In the genomic region with DNA sequence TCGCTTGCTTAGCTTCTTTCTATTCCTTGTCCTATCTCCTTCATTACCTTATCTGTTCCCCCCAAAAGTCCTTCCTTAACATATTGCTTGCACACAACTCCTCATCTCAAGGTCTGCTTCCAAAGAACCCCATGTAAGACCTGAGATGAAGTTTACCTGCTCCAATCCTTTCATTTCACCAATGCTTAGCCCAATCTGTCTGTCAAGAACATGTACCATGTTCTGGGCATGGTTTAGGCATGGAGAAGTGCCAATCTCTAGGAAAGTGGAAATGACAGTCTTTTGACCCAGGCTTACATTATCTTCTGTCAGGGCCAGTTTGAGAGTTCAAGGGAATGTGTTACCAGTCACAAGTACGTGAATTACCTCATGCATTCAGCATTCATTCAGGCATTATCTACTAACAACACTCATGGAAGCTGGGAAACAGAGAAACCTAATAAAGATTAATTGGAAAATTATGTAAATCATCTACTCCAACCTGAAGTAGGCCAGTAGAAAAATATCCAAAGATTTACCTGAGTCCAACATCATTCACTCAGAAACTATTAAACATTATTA, we compare ENCODE assay signal across 2 cellular contexts.
A peak's percentile ranks its signal among the peaks of the same experiment; 100 is the strongest.
TF ChIP-seq lines count a peak whose summit lies in the region.

No MANE protein-coding gene starts in this region.

TF ChIP-seq in HepG2, 621 proteins besides CTCF, POLR2A, EP300 and RAD21:
- TF ChIP-seq ZNF10 (CRISPR knock-in tag; IDR thresholded peaks at IDR 0.05; ENCODE audit: borderline replicate concordance, low read depth) (no peak), ZNF703 (CRISPR knock-in tag; IDR thresholded peaks at IDR 0.05; ENCODE audit: borderline replicate concordance) (no peak), SATB2 (CRISPR knock-in tag; IDR thresholded peaks at IDR 0.05) (no peak)
- TF ChIP-seq, protein P1, sequence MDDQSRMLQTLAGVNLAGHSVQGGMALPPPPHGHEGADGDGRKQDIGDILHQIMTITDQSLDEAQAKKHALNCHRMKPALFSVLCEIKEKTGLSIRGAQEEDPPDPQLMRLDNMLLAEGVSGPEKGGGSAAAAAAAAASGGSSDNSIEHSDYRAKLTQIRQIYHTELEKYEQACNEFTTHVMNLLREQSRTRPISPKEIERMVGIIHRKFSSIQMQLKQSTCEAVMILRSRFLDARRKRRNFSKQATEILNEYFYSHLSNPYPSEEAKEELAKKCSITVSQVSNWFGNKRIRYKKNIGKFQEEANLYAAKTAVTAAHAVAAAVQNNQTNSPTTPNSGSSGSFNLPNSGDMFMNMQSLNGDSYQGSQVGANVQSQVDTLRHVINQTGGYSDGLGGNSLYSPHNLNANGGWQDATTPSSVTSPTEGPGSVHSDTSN (CRISPR knock-in tag; IDR thresholded peaks at IDR 0.05; ENCODE audit: borderline replicate concordance): no peak
- TF ChIP-seq, protein P2, sequence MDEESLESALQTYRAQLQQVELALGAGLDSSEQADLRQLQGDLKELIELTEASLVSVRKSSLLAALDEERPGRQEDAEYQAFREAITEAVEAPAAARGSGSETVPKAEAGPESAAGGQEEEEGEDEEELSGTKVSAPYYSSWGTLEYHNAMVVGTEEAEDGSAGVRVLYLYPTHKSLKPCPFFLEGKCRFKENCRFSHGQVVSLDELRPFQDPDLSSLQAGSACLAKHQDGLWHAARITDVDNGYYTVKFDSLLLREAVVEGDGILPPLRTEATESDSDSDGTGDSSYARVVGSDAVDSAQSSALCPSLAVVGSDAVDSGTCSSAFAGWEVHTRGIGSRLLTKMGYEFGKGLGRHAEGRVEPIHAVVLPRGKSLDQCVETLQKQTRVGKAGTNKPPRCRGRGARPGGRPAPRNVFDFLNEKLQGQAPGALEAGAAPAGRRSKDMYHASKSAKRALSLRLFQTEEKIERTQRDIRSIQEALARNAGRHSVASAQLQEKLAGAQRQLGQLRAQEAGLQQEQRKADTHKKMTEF (CRISPR knock-in tag; IDR thresholded peaks at IDR 0.05): no peak
- TF ChIP-seq, protein P3, sequence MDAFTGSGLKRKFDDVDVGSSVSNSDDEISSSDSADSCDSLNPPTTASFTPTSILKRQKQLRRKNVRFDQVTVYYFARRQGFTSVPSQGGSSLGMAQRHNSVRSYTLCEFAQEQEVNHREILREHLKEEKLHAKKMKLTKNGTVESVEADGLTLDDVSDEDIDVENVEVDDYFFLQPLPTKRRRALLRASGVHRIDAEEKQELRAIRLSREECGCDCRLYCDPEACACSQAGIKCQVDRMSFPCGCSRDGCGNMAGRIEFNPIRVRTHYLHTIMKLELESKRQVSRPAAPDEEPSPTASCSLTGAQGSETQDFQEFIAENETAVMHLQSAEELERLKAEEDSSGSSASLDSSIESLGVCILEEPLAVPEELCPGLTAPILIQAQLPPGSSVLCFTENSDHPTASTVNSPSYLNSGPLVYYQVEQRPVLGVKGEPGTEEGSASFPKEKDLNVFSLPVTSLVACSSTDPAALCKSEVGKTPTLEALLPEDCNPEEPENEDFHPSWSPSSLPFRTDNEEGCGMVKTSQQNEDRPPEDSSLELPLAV (CRISPR knock-in tag; conservative IDR thresholded peaks at IDR 0.05; ENCODE audit: low read depth): no peak

TF ChIP-seq in K562, 482 proteins besides CTCF, POLR2A, EP300 and RAD21 (continues in another document):
- TF ChIP-seq ETS2 (tag; IDR thresholded peaks at IDR 0.05; ENCODE audit: borderline replicate concordance, poor library complexity, severe bottlenecking): no peak
- TF ChIP-seq, protein P4, sequence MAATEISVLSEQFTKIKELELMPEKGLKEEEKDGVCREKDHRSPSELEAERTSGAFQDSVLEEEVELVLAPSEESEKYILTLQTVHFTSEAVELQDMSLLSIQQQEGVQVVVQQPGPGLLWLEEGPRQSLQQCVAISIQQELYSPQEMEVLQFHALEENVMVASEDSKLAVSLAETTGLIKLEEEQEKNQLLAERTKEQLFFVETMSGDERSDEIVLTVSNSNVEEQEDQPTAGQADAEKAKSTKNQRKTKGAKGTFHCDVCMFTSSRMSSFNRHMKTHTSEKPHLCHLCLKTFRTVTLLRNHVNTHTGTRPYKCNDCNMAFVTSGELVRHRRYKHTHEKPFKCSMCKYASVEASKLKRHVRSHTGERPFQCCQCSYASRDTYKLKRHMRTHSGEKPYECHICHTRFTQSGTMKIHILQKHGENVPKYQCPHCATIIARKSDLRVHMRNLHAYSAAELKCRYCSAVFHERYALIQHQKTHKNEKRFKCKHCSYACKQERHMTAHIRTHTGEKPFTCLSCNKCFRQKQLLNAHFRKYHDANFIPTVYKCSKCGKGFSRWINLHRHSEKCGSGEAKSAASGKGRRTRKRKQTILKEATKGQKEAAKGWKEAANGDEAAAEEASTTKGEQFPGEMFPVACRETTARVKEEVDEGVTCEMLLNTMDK (IDR thresholded peaks at IDR 0.05; ENCODE audit: borderline replicate concordance, insufficient read depth, low read depth, low read length, poor library complexity, severe bottlenecking): no peak
- TF ChIP-seq ZNF668 (CRISPR knock-in tag; IDR thresholded peaks at IDR 0.05): no peak
- TF ChIP-seq ZNF165 (CRISPR knock-in tag; IDR thresholded peaks at IDR 0.05; ENCODE audit: borderline replicate concordance): no peak
- TF ChIP-seq, protein P5, sequence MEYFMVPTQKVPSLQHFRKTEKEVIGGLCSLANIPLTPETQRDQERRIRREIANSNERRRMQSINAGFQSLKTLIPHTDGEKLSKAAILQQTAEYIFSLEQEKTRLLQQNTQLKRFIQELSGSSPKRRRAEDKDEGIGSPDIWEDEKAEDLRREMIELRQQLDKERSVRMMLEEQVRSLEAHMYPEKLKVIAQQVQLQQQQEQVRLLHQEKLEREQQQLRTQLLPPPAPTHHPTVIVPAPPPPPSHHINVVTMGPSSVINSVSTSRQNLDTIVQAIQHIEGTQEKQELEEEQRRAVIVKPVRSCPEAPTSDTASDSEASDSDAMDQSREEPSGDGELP (CRISPR knock-in tag; IDR thresholded peaks at IDR 0.05; ENCODE audit: borderline replicate concordance): no peak
- TF ChIP-seq, protein P6, sequence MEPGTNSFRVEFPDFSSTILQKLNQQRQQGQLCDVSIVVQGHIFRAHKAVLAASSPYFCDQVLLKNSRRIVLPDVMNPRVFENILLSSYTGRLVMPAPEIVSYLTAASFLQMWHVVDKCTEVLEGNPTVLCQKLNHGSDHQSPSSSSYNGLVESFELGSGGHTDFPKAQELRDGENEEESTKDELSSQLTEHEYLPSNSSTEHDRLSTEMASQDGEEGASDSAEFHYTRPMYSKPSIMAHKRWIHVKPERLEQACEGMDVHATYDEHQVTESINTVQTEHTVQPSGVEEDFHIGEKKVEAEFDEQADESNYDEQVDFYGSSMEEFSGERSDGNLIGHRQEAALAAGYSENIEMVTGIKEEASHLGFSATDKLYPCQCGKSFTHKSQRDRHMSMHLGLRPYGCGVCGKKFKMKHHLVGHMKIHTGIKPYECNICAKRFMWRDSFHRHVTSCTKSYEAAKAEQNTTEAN (CRISPR knock-in tag; IDR thresholded peaks at IDR 0.05): no peak
- TF ChIP-seq POLR2AphosphoS5 (IDR thresholded peaks at IDR 0.05; ENCODE audit: control insufficient read depth, insufficient read depth, low read depth, low read length): no peak
- no peak for TF ChIP-seq GTF2F1 (IDR thresholded peaks at IDR 0.05; ENCODE audit: low read depth, low read length)
- no peak for TF ChIP-seq CEBPG (CRISPR knock-in tag; IDR thresholded peaks at IDR 0.05)
- no peak for TF ChIP-seq CEBPG (tag; conservative IDR thresholded peaks at IDR 0.05 in 1 of 2, IDR thresholded peaks at IDR 0.05 in 1 of 2)
- TF ChIP-seq CAMTA2 (CRISPR knock-in tag; conservative IDR thresholded peaks at IDR 0.05): no peak
- TF ChIP-seq CBFB (CRISPR knock-in tag; IDR thresholded peaks at IDR 0.05): no peak
- peak; percentile 43; the same call in 1 of the 2 replicates for TF ChIP-seq SP1 (CRISPR knock-in tag; IDR thresholded peaks at IDR 0.05)
- TF ChIP-seq ZNF217 (CRISPR knock-in tag; IDR thresholded peaks at IDR 0.05): no peak
- TF ChIP-seq, protein P7, sequence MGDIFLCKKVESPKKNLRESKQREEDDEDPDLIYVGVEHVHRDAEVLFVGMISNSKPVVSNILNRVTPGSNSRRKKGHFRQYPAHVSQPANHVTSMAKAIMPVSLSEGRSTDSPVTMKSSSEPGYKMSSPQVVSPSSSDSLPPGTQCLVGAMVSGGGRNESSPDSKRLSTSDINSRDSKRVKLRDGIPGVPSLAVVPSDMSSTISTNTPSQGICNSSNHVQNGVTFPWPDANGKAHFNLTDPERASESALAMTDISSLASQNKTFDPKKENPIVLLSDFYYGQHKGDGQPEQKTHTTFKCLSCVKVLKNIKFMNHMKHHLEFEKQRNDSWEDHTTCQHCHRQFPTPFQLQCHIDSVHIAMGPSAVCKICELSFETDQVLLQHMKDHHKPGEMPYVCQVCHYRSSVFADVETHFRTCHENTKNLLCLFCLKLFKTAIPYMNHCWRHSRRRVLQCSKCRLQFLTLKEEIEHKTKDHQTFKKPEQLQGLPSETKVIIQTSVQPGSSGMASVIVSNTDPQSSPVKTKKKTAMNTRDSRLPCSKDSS (IDR thresholded peaks at IDR 0.05; ENCODE audit: low read depth, partially characterized antibody): no peak
- TF ChIP-seq, protein P8, sequence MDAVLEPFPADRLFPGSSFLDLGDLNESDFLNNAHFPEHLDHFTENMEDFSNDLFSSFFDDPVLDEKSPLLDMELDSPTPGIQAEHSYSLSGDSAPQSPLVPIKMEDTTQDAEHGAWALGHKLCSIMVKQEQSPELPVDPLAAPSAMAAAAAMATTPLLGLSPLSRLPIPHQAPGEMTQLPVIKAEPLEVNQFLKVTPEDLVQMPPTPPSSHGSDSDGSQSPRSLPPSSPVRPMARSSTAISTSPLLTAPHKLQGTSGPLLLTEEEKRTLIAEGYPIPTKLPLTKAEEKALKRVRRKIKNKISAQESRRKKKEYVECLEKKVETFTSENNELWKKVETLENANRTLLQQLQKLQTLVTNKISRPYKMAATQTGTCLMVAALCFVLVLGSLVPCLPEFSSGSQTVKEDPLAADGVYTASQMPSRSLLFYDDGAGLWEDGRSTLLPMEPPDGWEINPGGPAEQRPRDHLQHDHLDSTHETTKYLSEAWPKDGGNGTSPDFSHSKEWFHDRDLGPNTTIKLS (IDR thresholded peaks at IDR 0.05; ENCODE audit: borderline replicate concordance, low read depth): no peak
- TF ChIP-seq, protein P9, sequence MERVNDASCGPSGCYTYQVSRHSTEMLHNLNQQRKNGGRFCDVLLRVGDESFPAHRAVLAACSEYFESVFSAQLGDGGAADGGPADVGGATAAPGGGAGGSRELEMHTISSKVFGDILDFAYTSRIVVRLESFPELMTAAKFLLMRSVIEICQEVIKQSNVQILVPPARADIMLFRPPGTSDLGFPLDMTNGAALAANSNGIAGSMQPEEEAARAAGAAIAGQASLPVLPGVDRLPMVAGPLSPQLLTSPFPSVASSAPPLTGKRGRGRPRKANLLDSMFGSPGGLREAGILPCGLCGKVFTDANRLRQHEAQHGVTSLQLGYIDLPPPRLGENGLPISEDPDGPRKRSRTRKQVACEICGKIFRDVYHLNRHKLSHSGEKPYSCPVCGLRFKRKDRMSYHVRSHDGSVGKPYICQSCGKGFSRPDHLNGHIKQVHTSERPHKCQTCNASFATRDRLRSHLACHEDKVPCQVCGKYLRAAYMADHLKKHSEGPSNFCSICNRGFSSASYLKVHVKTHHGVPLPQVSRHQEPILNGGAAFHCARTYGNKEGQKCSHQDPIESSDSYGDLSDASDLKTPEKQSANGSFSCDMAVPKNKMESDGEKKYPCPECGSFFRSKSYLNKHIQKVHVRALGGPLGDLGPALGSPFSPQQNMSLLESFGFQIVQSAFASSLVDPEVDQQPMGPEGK (CRISPR knock-in tag; IDR thresholded peaks at IDR 0.05; ENCODE audit: borderline replicate concordance): no peak
- TF ChIP-seq ZC3H11A (IDR thresholded peaks at IDR 0.05; ENCODE audit: low read depth, low read length): no peak
- no peak for TF ChIP-seq ZNF76 (CRISPR knock-in tag; IDR thresholded peaks at IDR 0.05; ENCODE audit: borderline replicate concordance)
- no peak for TF ChIP-seq SP2 (IDR thresholded peaks at IDR 0.05; ENCODE audit: extremely low read depth, low read depth, low read length, poor library complexity, severe bottlenecking)
- TF ChIP-seq TCF7L2 (IDR thresholded peaks at IDR 0.05; ENCODE audit: low read depth, low read length): no peak
- no peak for TF ChIP-seq PTBP1 (IDR thresholded peaks at IDR 0.05; ENCODE audit: low read depth, low read length)
- TF ChIP-seq SMARCA4 (IDR thresholded peaks at IDR 0.05): peak; percentile 45; the same call in 1 of the 2 replicates
- TF ChIP-seq, protein P10, sequence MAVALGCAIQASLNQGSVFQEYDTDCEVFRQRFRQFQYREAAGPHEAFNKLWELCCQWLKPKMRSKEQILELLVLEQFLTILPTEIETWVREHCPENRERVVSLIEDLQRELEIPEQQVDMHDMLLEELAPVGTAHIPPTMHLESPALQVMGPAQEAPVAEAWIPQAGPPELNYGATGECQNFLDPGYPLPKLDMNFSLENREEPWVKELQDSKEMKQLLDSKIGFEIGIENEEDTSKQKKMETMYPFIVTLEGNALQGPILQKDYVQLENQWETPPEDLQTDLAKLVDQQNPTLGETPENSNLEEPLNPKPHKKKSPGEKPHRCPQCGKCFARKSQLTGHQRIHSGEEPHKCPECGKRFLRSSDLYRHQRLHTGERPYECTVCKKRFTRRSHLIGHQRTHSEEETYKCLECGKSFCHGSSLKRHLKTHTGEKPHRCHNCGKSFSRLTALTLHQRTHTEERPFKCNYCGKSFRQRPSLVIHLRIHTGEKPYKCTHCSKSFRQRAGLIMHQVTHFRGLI (CRISPR knock-in tag; IDR thresholded peaks at IDR 0.05): no peak
- TF ChIP-seq SUPT5H (IDR thresholded peaks at IDR 0.05): no peak
- no peak for TF ChIP-seq MCM2 (IDR thresholded peaks at IDR 0.05; ENCODE audit: low read depth)
- no peak for TF ChIP-seq MTA1 (IDR thresholded peaks at IDR 0.05; ENCODE audit: borderline replicate concordance)
- no peak for TF ChIP-seq RB1 (IDR thresholded peaks at IDR 0.05; ENCODE audit: low read depth)
- peak; percentile 69 for TF ChIP-seq ARID1B (IDR thresholded peaks at IDR 0.05)
- no peak for TF ChIP-seq CBX8 (IDR thresholded peaks at IDR 0.05; ENCODE audit: borderline replicate concordance, extremely low read depth, low read depth, low read length, poor library complexity, severe bottlenecking)
- no peak for TF ChIP-seq CREB1 (IDR thresholded peaks at IDR 0.05)
- TF ChIP-seq CREB1 (CRISPR knock-in tag; IDR thresholded peaks at IDR 0.05): 0 out of 2 replicates have a peak, but pooled peaks have one; percentile 34
- TF ChIP-seq KLF16 (IDR thresholded peaks at IDR 0.05): no peak
- no peak for TF ChIP-seq PHF21A (IDR thresholded peaks at IDR 0.05; ENCODE audit: borderline replicate concordance, low read depth)
- TF ChIP-seq MXI1 (IDR thresholded peaks at IDR 0.05; ENCODE audit: low read depth, low read length): no peak
- TF ChIP-seq PCBP1 (IDR thresholded peaks at IDR 0.05; ENCODE audit: low read depth, low read length, poor library complexity, severe bottlenecking): no peak
- TF ChIP-seq GATA2 (CRISPR knock-in tag; IDR thresholded peaks at IDR 0.05): peak; percentile 62
- TF ChIP-seq TGIF2 (CRISPR knock-in tag; IDR thresholded peaks at IDR 0.05): no peak
- no peak for TF ChIP-seq ZNF354B (CRISPR knock-in tag; IDR thresholded peaks at IDR 0.05)
- no peak for TF ChIP-seq YY1 (IDR thresholded peaks at IDR 0.05; ENCODE audit: borderline replicate concordance in 1 of 3, control insufficient read depth in 1 of 3, extremely low read depth in 1 of 3, insufficient read depth in 3 of 3, insufficient read length in 1 of 3, insufficient replicate concordance in 2 of 3, low read depth in 1 of 3, low read length in 2 of 3)
- TF ChIP-seq PHF8 (IDR thresholded peaks at IDR 0.05; ENCODE audit: borderline replicate concordance, low read length): no peak
- TF ChIP-seq NBN (IDR thresholded peaks at IDR 0.05; ENCODE audit: low read depth): no peak
- peak; percentile 31; the same call in 1 of the 2 replicates for TF ChIP-seq TAL1 (IDR thresholded peaks at IDR 0.05)
- no peak for TF ChIP-seq EZH2 (IDR thresholded peaks at IDR 0.05; ENCODE audit: borderline replicate concordance, low read depth, low read length)
